Comparison of ENCODE assay signal across 1 cellular context in the genomic region with DNA sequence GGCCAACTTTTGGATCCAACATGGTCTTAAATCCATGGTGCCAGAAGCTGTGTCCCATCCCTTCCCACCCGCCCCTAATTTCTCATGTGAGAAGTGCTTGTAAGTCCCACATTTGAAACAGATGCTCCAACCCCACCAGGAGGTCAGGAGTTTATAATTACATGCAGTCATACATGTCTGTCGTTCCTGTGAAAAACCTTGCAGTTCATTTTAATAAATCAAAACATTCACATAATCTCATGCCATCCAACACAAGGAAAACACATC.
TF ChIP-seq lines count a peak whose summit lies in the region.

No MANE protein-coding gene starts in this region.

TF ChIP-seq in HepG2, 621 proteins besides CTCF, POLR2A, EP300 and RAD21:
- TF ChIP-seq FOXJ3 (CRISPR knock-in tag; IDR thresholded peaks at IDR 0.05; ENCODE audit: borderline replicate concordance): 0 out of 2 replicates have a peak, but pooled peaks have one; percentile 9
